In the genomic region with DNA sequence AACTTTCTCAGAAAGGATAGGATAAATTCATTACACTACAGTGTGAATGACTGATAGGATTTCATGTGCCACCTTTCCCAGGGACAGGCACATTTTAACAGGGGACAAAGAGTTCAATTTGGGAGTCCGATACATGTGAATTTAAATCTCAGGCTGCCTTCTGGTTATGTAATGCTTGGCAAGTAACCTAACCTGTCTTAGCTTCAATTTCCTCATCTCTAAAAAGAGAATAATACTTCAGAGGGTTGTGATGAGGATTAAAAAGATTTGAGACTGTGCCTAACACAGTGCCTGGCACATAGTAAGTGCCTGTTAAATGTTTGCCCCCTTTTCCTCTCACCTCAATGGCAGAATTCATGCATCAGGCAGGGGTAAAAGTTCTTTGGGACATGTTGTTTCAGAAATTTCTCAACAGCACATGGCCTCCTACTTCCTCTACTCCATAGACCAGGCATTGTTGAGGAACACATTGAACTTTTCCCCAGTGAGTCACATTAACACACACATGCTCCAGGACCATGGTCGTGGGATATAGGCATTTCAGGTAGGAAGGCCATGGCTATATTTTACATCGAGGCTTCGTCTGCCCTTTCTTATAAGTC, we compare ENCODE assay signal across 1 cellular context.
TF ChIP-seq lines count a peak whose summit lies in the region.

No MANE protein-coding gene starts in this region.

TF ChIP-seq in HepG2, 621 proteins besides CTCF, POLR2A, EP300 and RAD21 (continued from another document):
- TF ChIP-seq, protein P1, sequence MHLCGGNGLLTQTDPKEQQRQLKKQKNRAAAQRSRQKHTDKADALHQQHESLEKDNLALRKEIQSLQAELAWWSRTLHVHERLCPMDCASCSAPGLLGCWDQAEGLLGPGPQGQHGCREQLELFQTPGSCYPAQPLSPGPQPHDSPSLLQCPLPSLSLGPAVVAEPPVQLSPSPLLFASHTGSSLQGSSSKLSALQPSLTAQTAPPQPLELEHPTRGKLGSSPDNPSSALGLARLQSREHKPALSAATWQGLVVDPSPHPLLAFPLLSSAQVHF (CRISPR knock-in tag; IDR thresholded peaks at IDR 0.05), result no peak
- TF ChIP-seq MAFK (conservative IDR thresholded peaks at IDR 0.05 in 1 of 2, IDR thresholded peaks at IDR 0.05 in 1 of 2; ENCODE audit: low read length in 2 of 2) (no peak), FOXO1 (CRISPR knock-in tag; IDR thresholded peaks at IDR 0.05) (peak; percentile 90), RXRB (CRISPR knock-in tag; IDR thresholded peaks at IDR 0.05; ENCODE audit: borderline replicate concordance) (peak; percentile 99), ZNF329 (CRISPR knock-in tag; IDR thresholded peaks at IDR 0.05; ENCODE audit: low read depth) (no peak), ZNF850 (CRISPR knock-in tag; conservative IDR thresholded peaks at IDR 0.05) (no peak), ZNF205 (CRISPR knock-in tag; IDR thresholded peaks at IDR 0.05) (peak; percentile 77), ZNF510 (CRISPR knock-in tag; IDR thresholded peaks at IDR 0.05; ENCODE audit: low read depth) (no peak), YY1 (IDR thresholded peaks at IDR 0.05; ENCODE audit: insufficient read depth, insufficient replicate concordance, low read depth, low read length) (no peak), CHCHD3 (CRISPR knock-in tag; IDR thresholded peaks at IDR 0.05) (no peak), SRY (CRISPR knock-in tag; IDR thresholded peaks at IDR 0.05) (no peak), BCL6 (CRISPR knock-in tag; IDR thresholded peaks at IDR 0.05) (peak; percentile 69; the same call in 1 of the 2 replicates), ZBTB7B (CRISPR knock-in tag; IDR thresholded peaks at IDR 0.05) (0 out of 2 replicates have a peak, but pooled peaks have one; percentile 26), POLR2AphosphoS5 (IDR thresholded peaks at IDR 0.05; ENCODE audit: low read depth, low read length) (no peak), SKI (IDR thresholded peaks at IDR 0.05; ENCODE audit: partially characterized antibody) (peak; percentile 22), KAT8 (CRISPR knock-in tag; IDR thresholded peaks at IDR 0.05) (no peak; the same call in 1 of the 2 replicates), ZNF788 (CRISPR knock-in tag; IDR thresholded peaks at IDR 0.05; ENCODE audit: borderline replicate concordance) (no peak), SRF (IDR thresholded peaks at IDR 0.05; ENCODE audit: low read depth, low read length) (no peak), HNRNPUL1 (IDR thresholded peaks at IDR 0.05; ENCODE audit: low read depth, low read length) (no peak), KLF15 (CRISPR knock-in tag; IDR thresholded peaks at IDR 0.05; ENCODE audit: borderline replicate concordance) (no peak), ZNF556 (CRISPR knock-in tag; IDR thresholded peaks at IDR 0.05; ENCODE audit: borderline replicate concordance) (no peak; the same call in 1 of the 2 replicates), ZNF790 (CRISPR knock-in tag; IDR thresholded peaks at IDR 0.05; ENCODE audit: borderline replicate concordance) (no peak), MED1 (CRISPR knock-in tag; IDR thresholded peaks at IDR 0.05) (peak; percentile 97), DNMT1 (CRISPR knock-in tag; IDR thresholded peaks at IDR 0.05) (no peak), PRMT3 (CRISPR knock-in tag; IDR thresholded peaks at IDR 0.05; ENCODE audit: borderline replicate concordance, low read depth) (no peak), MIER2 (CRISPR knock-in tag; IDR thresholded peaks at IDR 0.05) (peak; percentile 36; the same call in 1 of the 2 replicates), CEBPG (CRISPR knock-in tag; IDR thresholded peaks at IDR 0.05) (peak; percentile 90)
- TF ChIP-seq, protein P2, sequence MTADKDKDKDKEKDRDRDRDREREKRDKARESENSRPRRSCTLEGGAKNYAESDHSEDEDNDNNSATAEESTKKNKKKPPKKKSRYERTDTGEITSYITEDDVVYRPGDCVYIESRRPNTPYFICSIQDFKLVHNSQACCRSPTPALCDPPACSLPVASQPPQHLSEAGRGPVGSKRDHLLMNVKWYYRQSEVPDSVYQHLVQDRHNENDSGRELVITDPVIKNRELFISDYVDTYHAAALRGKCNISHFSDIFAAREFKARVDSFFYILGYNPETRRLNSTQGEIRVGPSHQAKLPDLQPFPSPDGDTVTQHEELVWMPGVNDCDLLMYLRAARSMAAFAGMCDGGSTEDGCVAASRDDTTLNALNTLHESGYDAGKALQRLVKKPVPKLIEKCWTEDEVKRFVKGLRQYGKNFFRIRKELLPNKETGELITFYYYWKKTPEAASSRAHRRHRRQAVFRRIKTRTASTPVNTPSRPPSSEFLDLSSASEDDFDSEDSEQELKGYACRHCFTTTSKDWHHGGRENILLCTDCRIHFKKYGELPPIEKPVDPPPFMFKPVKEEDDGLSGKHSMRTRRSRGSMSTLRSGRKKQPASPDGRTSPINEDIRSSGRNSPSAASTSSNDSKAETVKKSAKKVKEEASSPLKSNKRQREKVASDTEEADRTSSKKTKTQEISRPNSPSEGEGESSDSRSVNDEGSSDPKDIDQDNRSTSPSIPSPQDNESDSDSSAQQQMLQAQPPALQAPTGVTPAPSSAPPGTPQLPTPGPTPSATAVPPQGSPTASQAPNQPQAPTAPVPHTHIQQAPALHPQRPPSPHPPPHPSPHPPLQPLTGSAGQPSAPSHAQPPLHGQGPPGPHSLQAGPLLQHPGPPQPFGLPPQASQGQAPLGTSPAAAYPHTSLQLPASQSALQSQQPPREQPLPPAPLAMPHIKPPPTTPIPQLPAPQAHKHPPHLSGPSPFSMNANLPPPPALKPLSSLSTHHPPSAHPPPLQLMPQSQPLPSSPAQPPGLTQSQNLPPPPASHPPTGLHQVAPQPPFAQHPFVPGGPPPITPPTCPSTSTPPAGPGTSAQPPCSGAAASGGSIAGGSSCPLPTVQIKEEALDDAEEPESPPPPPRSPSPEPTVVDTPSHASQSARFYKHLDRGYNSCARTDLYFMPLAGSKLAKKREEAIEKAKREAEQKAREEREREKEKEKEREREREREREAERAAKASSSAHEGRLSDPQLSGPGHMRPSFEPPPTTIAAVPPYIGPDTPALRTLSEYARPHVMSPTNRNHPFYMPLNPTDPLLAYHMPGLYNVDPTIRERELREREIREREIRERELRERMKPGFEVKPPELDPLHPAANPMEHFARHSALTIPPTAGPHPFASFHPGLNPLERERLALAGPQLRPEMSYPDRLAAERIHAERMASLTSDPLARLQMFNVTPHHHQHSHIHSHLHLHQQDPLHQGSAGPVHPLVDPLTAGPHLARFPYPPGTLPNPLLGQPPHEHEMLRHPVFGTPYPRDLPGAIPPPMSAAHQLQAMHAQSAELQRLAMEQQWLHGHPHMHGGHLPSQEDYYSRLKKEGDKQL (CRISPR knock-in tag; IDR thresholded peaks at IDR 0.05; ENCODE audit: low read depth), result 0 out of 2 replicates have a peak, but pooled peaks have one; percentile 52
- TF ChIP-seq, protein P3, sequence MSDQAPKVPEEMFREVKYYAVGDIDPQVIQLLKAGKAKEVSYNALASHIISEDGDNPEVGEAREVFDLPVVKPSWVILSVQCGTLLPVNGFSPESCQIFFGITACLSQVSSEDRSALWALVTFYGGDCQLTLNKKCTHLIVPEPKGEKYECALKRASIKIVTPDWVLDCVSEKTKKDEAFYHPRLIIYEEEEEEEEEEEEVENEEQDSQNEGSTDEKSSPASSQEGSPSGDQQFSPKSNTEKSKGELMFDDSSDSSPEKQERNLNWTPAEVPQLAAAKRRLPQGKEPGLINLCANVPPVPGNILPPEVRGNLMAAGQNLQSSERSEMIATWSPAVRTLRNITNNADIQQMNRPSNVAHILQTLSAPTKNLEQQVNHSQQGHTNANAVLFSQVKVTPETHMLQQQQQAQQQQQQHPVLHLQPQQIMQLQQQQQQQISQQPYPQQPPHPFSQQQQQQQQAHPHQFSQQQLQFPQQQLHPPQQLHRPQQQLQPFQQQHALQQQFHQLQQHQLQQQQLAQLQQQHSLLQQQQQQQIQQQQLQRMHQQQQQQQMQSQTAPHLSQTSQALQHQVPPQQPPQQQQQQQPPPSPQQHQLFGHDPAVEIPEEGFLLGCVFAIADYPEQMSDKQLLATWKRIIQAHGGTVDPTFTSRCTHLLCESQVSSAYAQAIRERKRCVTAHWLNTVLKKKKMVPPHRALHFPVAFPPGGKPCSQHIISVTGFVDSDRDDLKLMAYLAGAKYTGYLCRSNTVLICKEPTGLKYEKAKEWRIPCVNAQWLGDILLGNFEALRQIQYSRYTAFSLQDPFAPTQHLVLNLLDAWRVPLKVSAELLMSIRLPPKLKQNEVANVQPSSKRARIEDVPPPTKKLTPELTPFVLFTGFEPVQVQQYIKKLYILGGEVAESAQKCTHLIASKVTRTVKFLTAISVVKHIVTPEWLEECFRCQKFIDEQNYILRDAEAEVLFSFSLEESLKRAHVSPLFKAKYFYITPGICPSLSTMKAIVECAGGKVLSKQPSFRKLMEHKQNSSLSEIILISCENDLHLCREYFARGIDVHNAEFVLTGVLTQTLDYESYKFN (CRISPR knock-in tag; conservative IDR thresholded peaks at IDR 0.05), result peak; percentile 83
- TF ChIP-seq, protein P4, sequence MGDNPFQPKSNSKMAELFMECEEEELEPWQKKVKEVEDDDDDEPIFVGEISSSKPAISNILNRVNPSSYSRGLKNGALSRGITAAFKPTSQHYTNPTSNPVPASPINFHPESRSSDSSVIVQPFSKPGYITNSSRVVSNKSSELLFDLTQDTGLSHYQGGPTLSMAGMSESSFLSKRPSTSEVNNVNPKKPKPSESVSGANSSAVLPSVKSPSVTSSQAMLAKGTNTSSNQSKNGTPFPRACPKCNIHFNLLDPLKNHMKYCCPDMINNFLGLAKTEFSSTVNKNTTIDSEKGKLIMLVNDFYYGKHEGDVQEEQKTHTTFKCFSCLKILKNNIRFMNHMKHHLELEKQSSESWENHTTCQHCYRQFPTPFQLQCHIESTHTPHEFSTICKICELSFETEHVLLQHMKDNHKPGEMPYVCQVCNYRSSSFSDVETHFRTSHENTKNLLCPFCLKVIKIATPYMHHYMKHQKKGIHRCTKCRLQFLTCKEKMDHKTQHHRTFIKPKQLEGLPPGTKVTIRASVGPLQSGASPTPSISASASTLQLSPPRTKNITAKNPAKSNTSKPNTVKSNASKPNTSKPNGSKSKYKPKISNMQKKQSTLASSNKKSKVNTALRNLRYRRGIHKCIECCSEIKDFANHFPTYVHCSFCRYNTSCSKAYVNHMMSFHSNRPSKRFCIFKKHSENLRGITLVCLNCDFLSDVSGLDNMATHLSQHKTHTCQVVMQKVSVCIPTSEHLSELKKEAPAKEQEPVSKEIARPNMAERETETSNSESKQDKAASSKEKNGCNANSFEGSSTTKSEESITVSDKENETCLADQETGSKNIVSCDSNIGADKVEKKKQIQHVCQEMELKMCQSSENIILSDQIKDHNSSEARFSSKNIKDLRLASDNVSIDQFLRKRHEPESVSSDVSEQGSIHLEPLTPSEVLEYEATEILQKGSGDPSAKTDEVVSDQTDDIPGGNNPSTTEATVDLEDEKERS (CRISPR knock-in tag; IDR thresholded peaks at IDR 0.05), result 0 out of 2 replicates have a peak, but pooled peaks have one; percentile 71
- TF ChIP-seq, protein P5, sequence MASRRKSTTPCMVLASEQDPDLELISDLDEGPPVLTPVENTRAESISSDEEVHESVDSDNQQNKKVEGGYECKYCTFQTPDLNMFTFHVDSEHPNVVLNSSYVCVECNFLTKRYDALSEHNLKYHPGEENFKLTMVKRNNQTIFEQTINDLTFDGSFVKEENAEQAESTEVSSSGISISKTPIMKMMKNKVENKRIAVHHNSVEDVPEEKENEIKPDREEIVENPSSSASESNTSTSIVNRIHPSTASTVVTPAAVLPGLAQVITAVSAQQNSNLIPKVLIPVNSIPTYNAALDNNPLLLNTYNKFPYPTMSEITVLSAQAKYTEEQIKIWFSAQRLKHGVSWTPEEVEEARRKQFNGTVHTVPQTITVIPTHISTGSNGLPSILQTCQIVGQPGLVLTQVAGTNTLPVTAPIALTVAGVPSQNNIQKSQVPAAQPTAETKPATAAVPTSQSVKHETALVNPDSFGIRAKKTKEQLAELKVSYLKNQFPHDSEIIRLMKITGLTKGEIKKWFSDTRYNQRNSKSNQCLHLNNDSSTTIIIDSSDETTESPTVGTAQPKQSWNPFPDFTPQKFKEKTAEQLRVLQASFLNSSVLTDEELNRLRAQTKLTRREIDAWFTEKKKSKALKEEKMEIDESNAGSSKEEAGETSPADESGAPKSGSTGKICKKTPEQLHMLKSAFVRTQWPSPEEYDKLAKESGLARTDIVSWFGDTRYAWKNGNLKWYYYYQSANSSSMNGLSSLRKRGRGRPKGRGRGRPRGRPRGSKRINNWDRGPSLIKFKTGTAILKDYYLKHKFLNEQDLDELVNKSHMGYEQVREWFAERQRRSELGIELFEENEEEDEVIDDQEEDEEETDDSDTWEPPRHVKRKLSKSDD (CRISPR knock-in tag; IDR thresholded peaks at IDR 0.05; ENCODE audit: low read depth), result no peak
- TF ChIP-seq, protein P6, sequence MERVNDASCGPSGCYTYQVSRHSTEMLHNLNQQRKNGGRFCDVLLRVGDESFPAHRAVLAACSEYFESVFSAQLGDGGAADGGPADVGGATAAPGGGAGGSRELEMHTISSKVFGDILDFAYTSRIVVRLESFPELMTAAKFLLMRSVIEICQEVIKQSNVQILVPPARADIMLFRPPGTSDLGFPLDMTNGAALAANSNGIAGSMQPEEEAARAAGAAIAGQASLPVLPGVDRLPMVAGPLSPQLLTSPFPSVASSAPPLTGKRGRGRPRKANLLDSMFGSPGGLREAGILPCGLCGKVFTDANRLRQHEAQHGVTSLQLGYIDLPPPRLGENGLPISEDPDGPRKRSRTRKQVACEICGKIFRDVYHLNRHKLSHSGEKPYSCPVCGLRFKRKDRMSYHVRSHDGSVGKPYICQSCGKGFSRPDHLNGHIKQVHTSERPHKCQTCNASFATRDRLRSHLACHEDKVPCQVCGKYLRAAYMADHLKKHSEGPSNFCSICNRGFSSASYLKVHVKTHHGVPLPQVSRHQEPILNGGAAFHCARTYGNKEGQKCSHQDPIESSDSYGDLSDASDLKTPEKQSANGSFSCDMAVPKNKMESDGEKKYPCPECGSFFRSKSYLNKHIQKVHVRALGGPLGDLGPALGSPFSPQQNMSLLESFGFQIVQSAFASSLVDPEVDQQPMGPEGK (CRISPR knock-in tag; IDR thresholded peaks at IDR 0.05), result peak; percentile 56
- TF ChIP-seq, protein P7, sequence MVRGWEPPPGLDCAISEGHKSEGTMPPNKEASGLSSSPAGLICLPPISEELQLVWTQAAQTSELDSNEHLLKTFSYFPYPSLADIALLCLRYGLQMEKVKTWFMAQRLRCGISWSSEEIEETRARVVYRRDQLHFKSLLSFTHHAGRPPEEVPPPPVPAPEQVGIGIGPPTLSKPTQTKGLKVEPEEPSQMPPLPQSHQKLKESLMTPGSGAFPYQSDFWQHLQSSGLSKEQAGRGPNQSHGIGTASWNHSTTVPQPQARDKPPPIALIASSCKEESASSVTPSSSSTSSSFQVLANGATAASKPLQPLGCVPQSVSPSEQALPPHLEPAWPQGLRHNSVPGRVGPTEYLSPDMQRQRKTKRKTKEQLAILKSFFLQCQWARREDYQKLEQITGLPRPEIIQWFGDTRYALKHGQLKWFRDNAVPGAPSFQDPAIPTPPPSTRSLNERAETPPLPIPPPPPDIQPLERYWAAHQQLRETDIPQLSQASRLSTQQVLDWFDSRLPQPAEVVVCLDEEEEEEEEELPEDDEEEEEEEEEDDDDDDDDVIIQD (CRISPR knock-in tag; IDR thresholded peaks at IDR 0.05; ENCODE audit: low read depth), result peak; percentile 81; the same call in 1 of the 2 replicates
TF ChIP-seq in HepG2: peak in this region for 152.
